14 cellular contexts compared by ENCODE assay signal in the genomic region with DNA sequence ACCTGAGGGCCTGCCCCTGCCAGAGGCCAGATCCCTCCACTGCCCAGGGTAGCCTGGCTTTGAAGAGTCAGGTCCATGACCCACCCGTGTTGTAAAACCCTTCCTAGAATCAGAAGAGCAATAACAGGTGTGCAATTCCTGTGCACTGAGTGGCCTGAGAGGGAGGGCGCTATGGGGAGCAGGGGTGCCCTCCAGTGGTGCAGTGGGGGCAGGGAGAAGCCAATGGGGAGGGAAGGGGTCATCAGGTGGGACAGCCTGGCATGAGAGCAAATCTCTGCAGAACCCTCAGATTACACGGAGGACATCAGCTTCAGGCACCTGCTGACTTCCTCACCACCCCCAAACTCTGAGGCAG.
A peak's percentile ranks its signal among the peaks of the same experiment; 100 is the strongest.
DNase-seq lines count a peak whose midpoint lies in the region; ATAC-seq and TF ChIP-seq lines count a peak whose summit lies in the region.
"Had no signal": no experiment of that assay in that cellular context is flagged by ENCODE, and none has a peak within 500 bp of the region (broad histone marks: within the 10 kb centered on the region; RNA-seq: fewer than 3 reads in every experiment).

No MANE protein-coding gene starts in this region.

- no peaks in the 10 kb centered on the region for H3K9me3 ChIP-seq in mammary epithelial cell (replicated peaks; ENCODE audit: insufficient read depth, low read length)
- H3K9me3 ChIP-seq in OCI-LY1 (ENCODE audit: low read length), result 0 out of 2 replicates have a peak, but pooled peaks cover 2% of the 10 kb centered on the region
- H3K9me3 ChIP-seq: tibial artery had no signal

- H3K9ac ChIP-seq in mammary epithelial cell (ENCODE audit: insufficient read depth, low read length) (no peak overlapping the region), OCI-LY1 (ENCODE audit: low read length) (no peak overlapping the region)

- in situ Hi-C loops in mammary epithelial cell (cut with MboI; ENCODE audit: low sequenced_read_pairs in 2 of 2), result no loop called here

- no peak overlapping the region for H3K4me3 ChIP-seq in mammary epithelial cell (replicated peaks in 1 of 3; ENCODE audit: insufficient read depth in 1 of 3, low read depth in 2 of 3, low read length in 3 of 3)
- no peak overlapping the region for H3K4me3 ChIP-seq in OCI-LY1 (ENCODE audit: low read depth, low read length, poor library complexity, severe bottlenecking)
- H3K4me3 ChIP-seq: dorsolateral prefrontal cortex, tibial artery had no signal

- no peaks in the 10 kb centered on the region for H3K36me3 ChIP-seq in mammary epithelial cell (ENCODE audit: insufficient read depth, low read length)
- no peaks in the 10 kb centered on the region for H3K36me3 ChIP-seq in OCI-LY1 (ENCODE audit: insufficient read depth, low read length)
- H3K36me3 ChIP-seq: tibial artery had no signal

- H3K27ac ChIP-seq in mammary epithelial cell (ENCODE audit: insufficient read depth, low read depth, low read length) (no peak overlapping the region), OCI-LY1 (ENCODE audit: low read depth, low read length, poor library complexity, severe bottlenecking) (no peak overlapping the region)
- H3K27ac ChIP-seq: dorsolateral prefrontal cortex, tibial artery had no signal

- dilution Hi-C loops in mammary epithelial cell (cut with HindIII; ENCODE audit: low sequenced_read_pairs), result no loop called here

- H3K4me2 ChIP-seq in mammary epithelial cell (ENCODE audit: insufficient read depth, low read depth, low read length) (no peak overlapping the region), OCI-LY1 (ENCODE audit: low read length) (no peak overlapping the region)

- TF ChIP-seq CTCF in MCF 10A (IDR thresholded peaks at IDR 0.05; ENCODE audit: unreplicated experiment) (peak; percentile 13), mammary epithelial cell (conservative IDR thresholded peaks at IDR 0.05 in 1 of 2, IDR thresholded peaks at IDR 0.05 in 1 of 2; ENCODE audit: extremely low read depth in 1 of 2, insufficient read depth in 1 of 2, low read depth in 1 of 2, low read length in 2 of 2) (peak in 1 of 2 donors; percentile 50), OCI-LY1 (IDR thresholded peaks at IDR 0.05; ENCODE audit: low read length) (peak; percentile 17; the same call in 1 of the 2 replicates)

- BruUV-seq in MCF 10A (replicated peaks; lab: Mats Ljungman, UMichigan), result no TSS peak
- BruUV-seq in mammary epithelial cell (replicated peaks; lab: Mats Ljungman, UMichigan), result no TSS peak

- H2AFZ ChIP-seq in mammary epithelial cell (ENCODE audit: low read depth, low read length), result no peak overlapping the region
- H2AFZ ChIP-seq in OCI-LY1 (ENCODE audit: low read length), result no peak overlapping the region

- H3K27me3 ChIP-seq in mammary epithelial cell (ENCODE audit: insufficient read depth, low read length) (no peaks in the 10 kb centered on the region), OCI-LY1 (ENCODE audit: insufficient read depth, low read length) (peaks cover 3% of the 10 kb centered on the region; the same call in 1 of the 2 replicates)
- H3K27me3 ChIP-seq: dorsolateral prefrontal cortex, tibial artery had no signal

- H3K27ac Mint-ChIP-seq in MCF 10A (ENCODE audit: low read depth, unreplicated experiment), result no peak overlapping the region
- no peak overlapping the region for H3K27ac Mint-ChIP-seq in stimulated activated effector memory CD8-positive, alpha-beta T cell treated with anti-CD3 and anti-CD28 coated beads, Interleukin-12 subunit alpha, Interleukin-12 subunit beta, amount 100 ng/mL, for 72 hours
- H3K27ac Mint-ChIP-seq: activated CD4-positive, alpha-beta T cell treated with anti-CD3 and anti-CD28 coated beads, Interleukin-2, amount 10 ng/mL, durations not matched to agents 24 days and 14 days; activated T-cell treated with anti-CD3 and anti-CD28 coated beads, Interleukin-2, amount 50 U/mL, for 72 hours had no signal

- H3K4me1 ChIP-seq in mammary epithelial cell (ENCODE audit: insufficient read depth, low read length) (peaks cover 27% of the 10 kb centered on the region), OCI-LY1 (ENCODE audit: insufficient read depth, low read length, severe bottlenecking) (no peaks in the 10 kb centered on the region)

- 80% methylated on average over 2 of the region's 3 CpGs for WGBS in mammary epithelial cell (ENCODE audit: low coverage, missing lambda C conversion rate)

- no peaks in the 10 kb centered on the region for H3K9me2 ChIP-seq in OCI-LY1 (ENCODE audit: low read depth, low read length)

- no peaks in the 10 kb centered on the region for H3K79me2 ChIP-seq in mammary epithelial cell (ENCODE audit: insufficient read depth, low read length)
- H3K79me2 ChIP-seq in OCI-LY1 (ENCODE audit: insufficient read depth, low read length), result no peaks in the 10 kb centered on the region

- peaks cover 25% of the 10 kb centered on the region for H3K4me1 Mint-ChIP-seq in MCF 10A (ENCODE audit: insufficient read depth, unreplicated experiment)
- H3K4me1 Mint-ChIP-seq in stimulated activated effector memory CD8-positive, alpha-beta T cell treated with anti-CD3 and anti-CD28 coated beads, Interleukin-12 subunit alpha, Interleukin-12 subunit beta, amount 100 ng/mL, for 72 hours, result peaks cover 7% of the 10 kb centered on the region
- H3K4me1 Mint-ChIP-seq: activated CD4-positive, alpha-beta T cell treated with anti-CD3 and anti-CD28 coated beads, Interleukin-2, amount 10 ng/mL, durations not matched to agents 24 days and 14 days had no signal

- no peaks in the 10 kb centered on the region for H3F3A ChIP-seq in OCI-LY1 (ENCODE audit: insufficient read depth, low read length)

- DNase-seq in MCF 10A (ENCODE audit: unreplicated experiment) (no peak), mammary epithelial cell (no peak), activated T-cell treated with anti-CD3 and anti-CD28 coated beads for 4 hours (no peak)
- no peak for DNase-seq in stimulated activated effector memory CD8-positive, alpha-beta T cell treated with anti-CD3 and anti-CD28 coated beads, Interleukin-12 subunit alpha, Interleukin-12 subunit beta, amount 100 ng/mL, for 72 hours (ENCODE audit: low spot score in 2 of 2)
- DNase-seq: ACHN; activated CD4-positive, alpha-beta T cell treated with anti-CD3 and anti-CD28 coated beads, Interleukin-2, amount 10 ng/mL, durations not matched to agents 24 days and 14 days; dorsolateral prefrontal cortex; stimulated activated CD8-positive, alpha-beta memory T cell treated with anti-CD3 and anti-CD28 coated beads, Interleukin-4, amount 100 ng/mL, for 48 hours; tibial artery had no signal

- peaks cover 12% of the 10 kb centered on the region for H3K9me3 Mint-ChIP-seq in MCF 10A (ENCODE audit: unreplicated experiment)
- H3K9me3 Mint-ChIP-seq in stimulated activated effector memory CD8-positive, alpha-beta T cell treated with anti-CD3 and anti-CD28 coated beads, Interleukin-12 subunit alpha, Interleukin-12 subunit beta, amount 100 ng/mL, for 72 hours, result peaks cover 10% of the 10 kb centered on the region

- no peaks in the 10 kb centered on the region for H3K27me3 Mint-ChIP-seq in MCF 10A (ENCODE audit: insufficient read depth, unreplicated experiment)

- H3K36me3 Mint-ChIP-seq in MCF 10A (ENCODE audit: insufficient read depth, unreplicated experiment), result no peaks in the 10 kb centered on the region
- H3K36me3 Mint-ChIP-seq in stimulated activated effector memory CD8-positive, alpha-beta T cell treated with anti-CD3 and anti-CD28 coated beads, Interleukin-12 subunit alpha, Interleukin-12 subunit beta, amount 100 ng/mL, for 72 hours, result no peaks in the 10 kb centered on the region

- ATAC-seq in esophagus mucosa (peak; percentile 48), GM19035 (IDR thresholded peaks at IDR 0.05; ENCODE audit: unreplicated experiment) (no peak), HG02938 (IDR thresholded peaks at IDR 0.05; ENCODE audit: unreplicated experiment) (no peak)
- peak; percentile 13 for ATAC-seq in stimulated activated effector memory CD8-positive, alpha-beta T cell treated with anti-CD3 and anti-CD28 coated beads, Interleukin-12 subunit alpha, Interleukin-12 subunit beta, amount 100 ng/mL, for 72 hours
- ATAC-seq: activated T-cell treated with anti-CD3 and anti-CD28 coated beads, Interleukin-2, amount 50 U/mL, for 72 hours had no signal

- CTCF ChIA-PET in MCF 10A (lab: Yijun Ruan, JAX) (no interaction called here), mammary epithelial cell (lab: Charles Lee; ENCODE audit: low non-redundant PET) (no interaction called here)

- POLR2A ChIA-PET in MCF 10A (lab: Yijun Ruan, JAX), result no interaction called here

- H4K20me1 ChIP-seq in mammary epithelial cell (ENCODE audit: insufficient read depth, low read length) (no peaks in the 10 kb centered on the region), OCI-LY1 (ENCODE audit: insufficient read depth, low read length) (no peaks in the 10 kb centered on the region)

- H3K4me3 Mint-ChIP-seq in MCF 10A (ENCODE audit: unreplicated experiment), result no peak overlapping the region
- no peak overlapping the region for H3K4me3 Mint-ChIP-seq in stimulated activated effector memory CD8-positive, alpha-beta T cell treated with anti-CD3 and anti-CD28 coated beads, Interleukin-12 subunit alpha, Interleukin-12 subunit beta, amount 100 ng/mL, for 72 hours
- H3K4me3 Mint-ChIP-seq: activated CD4-positive, alpha-beta T cell treated with anti-CD3 and anti-CD28 coated beads, Interleukin-2, amount 10 ng/mL, durations not matched to agents 24 days and 14 days; activated T-cell treated with anti-CD3 and anti-CD28 coated beads, Interleukin-2, amount 50 U/mL, for 72 hours had no signal

- intact Hi-C loops in MCF 10A (cut with micrococcal nuclease) (no loop called here), mammary epithelial cell (cut with micrococcal nuclease) (loop anchor here (2.0 kb wide), 1 partner anchor 115 kb away; no protein-coding TSS in a partner anchor)

Comparison
In these comparisons a context has a peak if more than half of its experiments do, and no peak if none do; other contexts are left out.
1. ATAC-seq: peak in esophagus mucosa (single experiment) and stimulated activated effector memory CD8-positive, alpha-beta T cell treated with anti-CD3 and anti-CD28 coated beads, Interleukin-12 subunit alpha, Interleukin-12 subunit beta, amount 100 ng/mL, for 72 hours (single experiment); none in GM19035 (single experiment) and HG02938 (single experiment).